Comparison of ENCODE assay signal across 1 cellular context in genomic region chr1:9768983-9769382, GRCh38.
TF ChIP-seq lines count a peak whose summit lies in the region.

No MANE protein-coding gene starts in this region.

TF ChIP-seq in HEK293, 187 proteins besides CTCF, POLR2A, EP300 and RAD21 (continued from another document):
- TF ChIP-seq INSM2 (tag by site-specific recombination; IDR thresholded peaks at IDR 0.05) = 0 out of 2 replicates have a peak, but pooled peaks have one; percentile 40
- TF ChIP-seq PRDM1 (tag by site-specific recombination; IDR thresholded peaks at IDR 0.05) = peak; percentile 97
- TF ChIP-seq ZNF366 (tag by site-specific recombination; conservative IDR thresholded peaks at IDR 0.05) = peak; percentile 97
- peak; percentile 45 for TF ChIP-seq SP2 (tag by site-specific recombination; IDR thresholded peaks at IDR 0.05)
- TF ChIP-seq ZNF221 (tag by site-specific recombination; IDR thresholded peaks at IDR 0.05; ENCODE audit: borderline replicate concordance) = no peak
- peak; percentile 61 for TF ChIP-seq WT1 (tag by site-specific recombination; IDR thresholded peaks at IDR 0.05)
